1 cellular context compared by ENCODE assay signal in the genomic region with DNA sequence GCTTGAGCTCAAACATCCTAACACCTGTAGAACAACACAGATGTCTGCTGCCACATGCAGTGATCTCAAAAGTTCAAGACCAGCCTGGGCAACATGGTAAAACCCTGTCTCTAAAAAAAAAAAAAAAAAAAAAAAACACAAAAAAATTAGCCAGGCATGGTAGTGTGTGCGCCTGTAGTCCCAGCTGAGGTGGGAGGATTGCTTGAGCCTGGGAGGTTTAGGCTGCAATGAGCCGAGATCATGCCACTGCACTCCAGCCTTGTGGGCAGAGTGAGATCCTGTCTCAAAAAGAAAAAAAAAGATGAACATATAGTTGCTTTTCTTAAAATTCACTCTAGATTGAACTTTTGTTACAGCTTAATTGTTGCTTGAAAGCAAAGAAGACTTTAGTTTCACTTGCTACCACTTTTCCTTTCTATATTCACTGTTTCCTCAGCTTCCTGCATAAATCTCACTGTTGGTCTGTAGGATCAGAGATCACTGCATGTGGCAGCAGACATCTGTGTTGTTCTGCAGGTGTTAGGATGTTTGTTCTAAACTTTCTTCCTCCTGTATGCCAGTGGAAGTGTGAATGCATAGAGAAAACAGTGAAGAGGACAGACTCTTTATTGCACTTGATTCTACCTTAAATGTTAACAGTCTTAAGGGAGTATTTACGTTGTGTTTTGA.
A peak's percentile ranks its signal among the peaks of the same experiment; 100 is the strongest.
TF ChIP-seq lines count a peak whose summit lies in the region.

No MANE protein-coding gene starts in this region.

TF ChIP-seq in HEK293, 187 proteins besides CTCF, POLR2A, EP300 and RAD21:
- TF ChIP-seq, protein P1, sequence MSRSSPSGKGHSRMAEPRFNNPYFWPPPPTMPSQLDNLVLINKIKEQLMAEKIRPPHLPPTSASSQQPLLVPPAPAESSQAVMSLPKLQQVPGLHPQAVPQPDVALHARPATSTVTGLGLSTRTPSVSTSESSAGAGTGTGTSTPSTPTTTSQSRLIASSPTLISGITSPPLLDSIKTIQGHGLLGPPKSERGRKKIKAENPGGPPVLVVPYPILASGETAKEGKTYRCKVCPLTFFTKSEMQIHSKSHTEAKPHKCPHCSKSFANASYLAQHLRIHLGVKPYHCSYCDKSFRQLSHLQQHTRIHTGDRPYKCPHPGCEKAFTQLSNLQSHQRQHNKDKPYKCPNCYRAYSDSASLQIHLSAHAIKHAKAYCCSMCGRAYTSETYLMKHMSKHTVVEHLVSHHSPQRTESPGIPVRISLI (tag by site-specific recombination; IDR thresholded peaks at IDR 0.05), result peak; percentile 98
- TF ChIP-seq ZBTB21 (tag by site-specific recombination; IDR thresholded peaks at IDR 0.05) (no peak), ZNF548 (tag by site-specific recombination; IDR thresholded peaks at IDR 0.05) (no peak), OVOL3 (tag by site-specific recombination; IDR thresholded peaks at IDR 0.05) (no peak), ZBTB17 (tag by site-specific recombination; IDR thresholded peaks at IDR 0.05) (peak; percentile 61), ZNF785 (tag by site-specific recombination; IDR thresholded peaks at IDR 0.05) (no peak), ZNF248 (tag by site-specific recombination; IDR thresholded peaks at IDR 0.05) (no peak), MZF1 (tag by site-specific recombination; IDR thresholded peaks at IDR 0.05; ENCODE audit: borderline replicate concordance) (no peak), ZNF677 (tag by site-specific recombination; IDR thresholded peaks at IDR 0.05) (no peak), ZNF701 (tag by site-specific recombination; IDR thresholded peaks at IDR 0.05) (no peak), PRDM1 (tag by site-specific recombination; IDR thresholded peaks at IDR 0.05) (peak; percentile 98), SCRT2 (tag by site-specific recombination; IDR thresholded peaks at IDR 0.05) (peak; percentile 69; the same call in 1 of the 2 replicates), GLIS1 (tag by site-specific recombination; IDR thresholded peaks at IDR 0.05) (peak; percentile 51; the same call in 1 of the 2 replicates), TRIM28 (IDR thresholded peaks at IDR 0.05; ENCODE audit: borderline replicate concordance, low read length) (no peak), ZNF18 (tag by site-specific recombination; IDR thresholded peaks at IDR 0.05) (no peak)
